In genomic region chr20:46695888-46696287, GRCh38 we compare ENCODE assay signal across 12 cellular contexts. TPM values are rescaled to one million over a fixed set of nuclear protein-coding genes. Genes with fewer than 3 reads are reported as not detected.
DNase-seq lines count a peak whose midpoint lies in the region; TF ChIP-seq lines count a peak whose summit lies in the region.
"Had no signal": no experiment of that assay in that cellular context is flagged by ENCODE, and none has a peak within 500 bp of the region (broad histone marks: within the 10 kb centered on the region; RNA-seq: fewer than 3 reads in every experiment).

No MANE protein-coding gene starts in this region.

- in situ Hi-C loops in astrocyte of the cerebellum (cut with HindIII; ENCODE audit: low sequenced_read_pairs): no loop called here

- H3K27me3 Mint-ChIP-seq in neural progenitor cell (ENCODE audit: insufficient read depth, low read depth): peaks cover 7% of the 10 kb centered on the region

- H3K9me3 ChIP-seq in neural progenitor cell (ENCODE audit: low read depth): no peaks in the 10 kb centered on the region
- H3K9me3 ChIP-seq: SK-N-SH had no signal

- peak overlapping the region; percentile 68 for H2AFZ ChIP-seq in neural progenitor cell (replicated peaks)

- H3K4me1 ChIP-seq in neural progenitor cell: no peaks in the 10 kb centered on the region

- H3K4me2 ChIP-seq in neural progenitor cell: no peak overlapping the region
- H3K4me2 ChIP-seq: SK-N-SH had no signal

- peaks cover 8% of the 10 kb centered on the region for H3K36me3 Mint-ChIP-seq in neural progenitor cell
- H3K36me3 Mint-ChIP-seq: activated CD4-positive, alpha-beta memory T cell treated with anti-CD3 and anti-CD28 coated beads for 36 hours had no signal

- H3K79me2 ChIP-seq in neural progenitor cell (ENCODE audit: low read depth): no peaks in the 10 kb centered on the region

- DNase-seq in GM04504 (ENCODE audit: low read depth) (peak; percentile 44), NCI-H187 treated with DMSO at 0.1 percent for 48 hours (lab: John Stamatoyannopoulos, UW) (peak; percentile 17), astrocyte of the cerebellum (ENCODE audit: low read depth) (peak; percentile 57), neural progenitor cell (ENCODE audit: low spot score) (no peak), GM10266 (ENCODE audit: extremely low spot score) (no peak)
- DNase-seq in activated CD4-positive, alpha-beta T cell treated with anti-CD3 and anti-CD28 coated beads for 1 hour: no peak
- DNase-seq in stimulated activated CD4-positive, alpha-beta T cell treated with anti-CD3 and anti-CD28 coated beads, Interleukin-4, amount 100 ng/mL, for 24 hours: no peak
- DNase-seq: activated CD4-positive, alpha-beta memory T cell treated with anti-CD3 and anti-CD28 coated beads for 36 hours; GDM1; left cardiac atrium; NCI-H1105 treated with DMSO at 0.1 percent for 48 hours; SK-N-SH had no signal

- no peaks in the 10 kb centered on the region for H3K36me3 ChIP-seq in neural progenitor cell

- no peak overlapping the region for H3K27ac ChIP-seq in neural progenitor cell

- H3F3A ChIP-seq in neural progenitor cell (ENCODE audit: low read depth): peaks cover 14% of the 10 kb centered on the region

- no peaks in the 10 kb centered on the region for H3K27me3 ChIP-seq in neural progenitor cell

- peak overlapping the region; percentile 69 for H3K4me3 Mint-ChIP-seq in neural progenitor cell
- H3K4me3 Mint-ChIP-seq: activated CD4-positive, alpha-beta memory T cell treated with anti-CD3 and anti-CD28 coated beads for 36 hours had no signal

- H3K4me1 Mint-ChIP-seq in neural progenitor cell: peaks cover 62% of the 10 kb centered on the region

- H3K9me3 Mint-ChIP-seq in neural progenitor cell: peaks cover 11% of the 10 kb centered on the region
- H3K9me3 Mint-ChIP-seq: activated CD4-positive, alpha-beta memory T cell treated with anti-CD3 and anti-CD28 coated beads for 36 hours had no signal

- TF ChIP-seq CTCF in astrocyte of the cerebellum (IDR thresholded peaks at IDR 0.05; ENCODE audit: low read depth, low read length, missing control alignments) (no peak), neural progenitor cell (IDR thresholded peaks at IDR 0.05) (no peak), GM10266 (IDR thresholded peaks at IDR 0.05; ENCODE audit: control insufficient read depth, insufficient read depth, low read depth, missing control alignments) (no peak)

- H3K4me3 ChIP-seq in astrocyte of the cerebellum (ENCODE audit: low read depth, low read length) (no peak overlapping the region), neural progenitor cell (no peak overlapping the region)

- no peaks in the 10 kb centered on the region for H4K20me1 ChIP-seq in neural progenitor cell (ENCODE audit: low read depth)

- peak overlapping the region; percentile 98 for H3K27ac Mint-ChIP-seq in neural progenitor cell
- H3K27ac Mint-ChIP-seq: activated CD4-positive, alpha-beta memory T cell treated with anti-CD3 and anti-CD28 coated beads for 36 hours had no signal

- H3K9ac ChIP-seq in neural progenitor cell: no peak overlapping the region
- H3K9ac ChIP-seq: SK-N-SH had no signal

RNA-seq across cellular contexts. Expression of gene TP53RK, which starts 6.6 kb away (rescaled TPM):
- total RNA-seq in neural progenitor cell (ENCODE audit: low replicate concordance): 15.9 and 16.3 TPM in 2 replicates

RNA-seq across cellular contexts. Expression of gene SLC2A10, which starts 13.6 kb away (rescaled TPM):
- 9.2 and 9.6 TPM in 2 replicates for total RNA-seq in neural progenitor cell (ENCODE audit: low replicate concordance)
- total RNA-seq: activated CD4-positive, alpha-beta memory T cell treated with anti-CD3 and anti-CD28 coated beads for 36 hours had no signal

RNA-seq across cellular contexts. Expression of gene SLC13A3, which starts 44.6 kb away (rescaled TPM):
- total RNA-seq in neural progenitor cell (ENCODE audit: low replicate concordance): 4.5 and 7.4 TPM in 2 replicates

Comparison
In these comparisons a context has a peak if more than half of its experiments do, and no peak if none do; other contexts are left out.
1. DNase-seq: peak in GM04504 (single experiment), NCI-H187 treated with DMSO at 0.1 percent for 48 hours (single experiment) and astrocyte of the cerebellum (single experiment); none in neural progenitor cell (single experiment), GM10266 (single experiment), activated CD4-positive, alpha-beta T cell treated with anti-CD3 and anti-CD28 coated beads for 1 hour (single experiment) and stimulated activated CD4-positive, alpha-beta T cell treated with anti-CD3 and anti-CD28 coated beads, Interleukin-4, amount 100 ng/mL, for 24 hours (single experiment).